Comparison of ENCODE assay signal across 20 cellular contexts in genomic region chr5:169904059-169904458, GRCh38.
DNase-seq lines count a peak whose midpoint lies in the region; ATAC-seq and TF ChIP-seq lines count a peak whose summit lies in the region.
"Had no signal": no experiment of that assay in that cellular context is flagged by ENCODE, and none has a peak within 500 bp of the region (broad histone marks: within the 10 kb centered on the region; RNA-seq: fewer than 3 reads in every experiment).

No MANE protein-coding gene starts in this region.

- ATAC-seq in HG02885 (IDR thresholded peaks at IDR 0.05; ENCODE audit: poor library complexity, unreplicated experiment), result no peak
- no peak for ATAC-seq in GM18505 (IDR thresholded peaks at IDR 0.05; ENCODE audit: unreplicated experiment)
- ATAC-seq: effector memory CD8-positive, alpha-beta T cell; natural killer cell had no signal

- no peak for TF ChIP-seq POLR2A in GM18505 (IDR thresholded peaks at IDR 0.05; ENCODE audit: borderline replicate concordance, extremely low read depth, insufficient read depth, insufficient read length)

- TF ChIP-seq CTCF in GM13976 (IDR thresholded peaks at IDR 0.05; ENCODE audit: borderline replicate concordance, control extremely low read depth, extremely low read depth, insufficient read depth, missing control alignments), result no peak
- TF ChIP-seq CTCF in fibroblast of mammary gland (conservative IDR thresholded peaks at IDR 0.05; ENCODE audit: control insufficient read depth, insufficient read depth, low read depth, low read length), result no peak

- H3K27me3 ChIP-seq in MG63, result no peaks in the 10 kb centered on the region
- H3K27me3 ChIP-seq: hepatocyte had no signal

- peak overlapping the region; percentile 31 for H3K27ac ChIP-seq in substantia nigra (ENCODE audit: low read depth, low read length, poor library complexity, severe bottlenecking)
- H3K27ac ChIP-seq: C4-2B, hepatocyte had no signal

- no peaks in the 10 kb centered on the region for H3K9me3 ChIP-seq in MG63

- H3K4me3 ChIP-seq in MG63, result no peak overlapping the region
- no peak overlapping the region for H3K4me3 ChIP-seq in fibroblast of mammary gland (ENCODE audit: control insufficient read depth, low read depth, low read length)
- H3K4me3 ChIP-seq: hepatocyte had no signal

- in situ Hi-C loops in GM13976 (cut with MboI; ENCODE audit: low sequenced_read_pairs, unreplicated experiment), result no loop called here

- H3K36me3 ChIP-seq in MG63, result no peaks in the 10 kb centered on the region; the same call in 1 of the 2 replicates

- DNase-seq in GM13976 (ENCODE audit: low spot score) (peak; percentile 38), MG63 (peak; percentile 48), fibroblast of mammary gland (ENCODE audit: low read depth) (peak; percentile 80), substantia nigra (lab: John Stamatoyannopoulos, UW) (no peak)
- no peak for DNase-seq in effector CD8-positive, alpha-beta T cell (lab: John Stamatoyannopoulos, UW)
- DNase-seq: activated CD4-positive, CD25-positive, alpha-beta regulatory T cell; cerebellar nuclear complex; effector memory CD8-positive, alpha-beta T cell; GDM1; kidney; natural killer cell; NCI-H1417 treated with DMSO at 0.1 percent for 48 hours; NCI-H2171; NCI-H774; posterior cingulate gyrus; stimulated activated CD4-positive, alpha-beta T cell treated with anti-CD3 and anti-CD28 coated beads, Interleukin-4, amount 100 ng/mL, for 24 hours had no signal

Comparison
In these comparisons a context has a peak if more than half of its experiments do, and no peak if none do; other contexts are left out.
1. DNase-seq: peak in GM13976 (single experiment), MG63 (single experiment) and fibroblast of mammary gland (single experiment); none in substantia nigra (0 of 49) and effector CD8-positive, alpha-beta T cell (single experiment).